20 cellular contexts compared by ENCODE assay signal in the genomic region with DNA sequence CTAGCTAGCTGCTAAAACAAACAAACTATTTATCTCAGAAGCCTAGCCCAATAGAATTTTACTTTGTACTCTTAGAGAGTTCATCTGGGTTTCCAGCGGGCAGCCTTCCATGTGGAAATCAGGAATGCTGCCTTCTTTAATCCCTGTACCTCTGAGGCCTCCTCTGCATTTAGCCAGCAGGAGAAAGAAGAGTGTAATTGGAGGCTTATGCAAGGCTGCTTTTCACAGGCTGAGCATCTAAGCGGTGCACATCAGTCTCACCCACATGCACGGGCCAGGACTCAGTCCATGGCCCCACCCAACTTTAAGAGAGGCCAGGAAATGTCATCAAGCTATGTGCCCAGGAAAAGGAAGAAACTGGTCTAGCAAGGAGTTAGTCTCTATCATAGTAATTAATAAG.
A peak's percentile ranks its signal among the peaks of the same experiment; 100 is the strongest.
DNase-seq lines count a peak whose midpoint lies in the region; TF ChIP-seq lines count a peak whose summit lies in the region.
"Had no signal": no experiment of that assay in that cellular context is flagged by ENCODE, and none has a peak within 500 bp of the region (broad histone marks: within the 10 kb centered on the region; RNA-seq: fewer than 3 reads in every experiment).

No MANE protein-coding gene starts in this region.

- peaks cover 21% of the 10 kb centered on the region for H3K4me1 ChIP-seq in Loucy (ENCODE audit: insufficient read depth, low read length, poor library complexity, severe bottlenecking)
- H3K4me1 ChIP-seq in iPS-18a (ENCODE audit: control insufficient read depth, low read depth, low read length), result peaks cover 33% of the 10 kb centered on the region
- H3K4me1 ChIP-seq: BLaER1, transverse colon had no signal

- H3K9me3 ChIP-seq in Loucy (ENCODE audit: insufficient read depth, low read depth, low read length) (peaks cover 7% of the 10 kb centered on the region; the same call in 1 of the 2 replicates), iPS-18a (ENCODE audit: control insufficient read depth, low read depth, low read length) (no peaks in the 10 kb centered on the region)
- H3K9me3 ChIP-seq: BLaER1, esophagus muscularis mucosa, transverse colon had no signal

- H3K79me2 ChIP-seq in Loucy (ENCODE audit: insufficient read depth, low read length), result peaks cover 24% of the 10 kb centered on the region; the same call in 1 of the 2 replicates

- H3K36me3 ChIP-seq in Loucy (ENCODE audit: insufficient read depth, low read length), result peaks cover 2% of the 10 kb centered on the region; the same call in 1 of the 2 replicates
- H3K36me3 ChIP-seq in iPS-18a (ENCODE audit: control insufficient read depth, low read depth, low read length), result no peaks in the 10 kb centered on the region
- H3K36me3 ChIP-seq: BLaER1, esophagus muscularis mucosa, transverse colon had no signal

- H3K9me2 ChIP-seq in Loucy (replicated peaks; ENCODE audit: low read depth, low read length), result no peaks in the 10 kb centered on the region

- H3K27ac ChIP-seq in iPS-18a (ENCODE audit: low read length), result no peak overlapping the region
- H3K27ac ChIP-seq: BLaER1, esophagus muscularis mucosa, transverse colon had no signal

- H3K4me2 ChIP-seq in Loucy (ENCODE audit: low read depth, low read length, poor library complexity, severe bottlenecking), result peak overlapping the region; percentile 17
- H3K4me2 ChIP-seq: BLaER1 had no signal

- H3K9ac ChIP-seq in Loucy (ENCODE audit: low read depth, low read length, poor library complexity, severe bottlenecking), result no peak overlapping the region
- H3K9ac ChIP-seq in iPS-18a (ENCODE audit: low read length), result no peak overlapping the region
- H3K9ac ChIP-seq: BLaER1 had no signal

- no peak overlapping the region; the same call in 1 of the 2 replicates for H2AFZ ChIP-seq in Loucy (ENCODE audit: low read length)

- no peaks in the 10 kb centered on the region for H4K20me1 ChIP-seq in Loucy (ENCODE audit: insufficient read depth, low read length, poor library complexity, severe bottlenecking)
- H4K20me1 ChIP-seq: BLaER1 had no signal

- H3K27me3 ChIP-seq in Loucy (ENCODE audit: insufficient read depth, low read length, poor library complexity, severe bottlenecking) (no peaks in the 10 kb centered on the region), iPS-18a (ENCODE audit: control insufficient read depth, insufficient read depth, low read length) (peaks cover 5% of the 10 kb centered on the region)
- H3K27me3 ChIP-seq: BLaER1, esophagus muscularis mucosa, transverse colon had no signal

- no peaks in the 10 kb centered on the region for H3F3A ChIP-seq in Loucy (ENCODE audit: low read depth)

- peak; percentile 44 for DNase-seq in AG20443 (ENCODE audit: low spot score)
- DNase-seq in dedifferentiated amniotic fluid mesenchymal stem cell (ENCODE audit: extremely low spot score), result peak; percentile 54
- no peak for DNase-seq in DMS53 (lab: John Stamatoyannopoulos, UW)
- no peak for DNase-seq in NCI-H345 treated with DMSO at 0.1 percent for 48 hours (lab: John Stamatoyannopoulos, UW; ENCODE audit: unreplicated experiment)
- no peak for DNase-seq in AG08395 (ENCODE audit: low spot score)
- no peak for DNase-seq in stimulated activated CD4-positive, alpha-beta T cell treated with anti-CD3 and anti-CD28 coated beads, Interleukin-2, amount 100 ng/mL, for 48 hours
- DNase-seq: activated B cell treated with CpG ODN at 0.5 μM for 24 hours; activated CD8-positive, alpha-beta T cell treated with anti-CD3 and anti-CD28 coated beads, Interleukin-2, amount 10 ng/mL, durations not matched to agents 7 days and 5 days; activated naive CD8-positive, alpha-beta T cell treated with anti-CD3 and anti-CD28 coated beads for 36 hours; activated T-cell treated with anti-CD3 and anti-CD28 coated beads, Interleukin-2, amount 50 U/mL, for 72 hours; NCI-H1694 treated with DMSO at 0.1 percent for 48 hours; NCI-H446; right cardiac atrium; Right ventricle myocardium superior; stimulated activated naive CD8-positive, alpha-beta T cell treated with anti-CD3 and anti-CD28 coated beads, Interleukin-15, Interleukin-2, amounts not matched to agents 100 U/mL and 50 U/mL, for 24 hours; transverse colon had no signal

- TF ChIP-seq CTCF in Loucy (conservative IDR thresholded peaks at IDR 0.05; ENCODE audit: low read length), result no peak

- H3K4me3 ChIP-seq in Loucy (ENCODE audit: low read length, poor library complexity, severe bottlenecking) (peak overlapping the region; percentile 6), iPS-18a (ENCODE audit: low read length) (peak overlapping the region; percentile 9)
- H3K4me3 ChIP-seq: BLaER1, esophagus muscularis mucosa, transverse colon had no signal

Comparison
In these comparisons a context has a peak if more than half of its experiments do, and no peak if none do; other contexts are left out.
1. DNase-seq: peak in AG20443 (single experiment) and dedifferentiated amniotic fluid mesenchymal stem cell (single experiment); none in DMS53 (single experiment), NCI-H345 treated with DMSO at 0.1 percent for 48 hours (single experiment), AG08395 (single experiment) and stimulated activated CD4-positive, alpha-beta T cell treated with anti-CD3 and anti-CD28 coated beads, Interleukin-2, amount 100 ng/mL, for 48 hours (0 of 2).